35 cellular contexts compared by ENCODE assay signal in genomic region chr7:119351320-119351719, GRCh38.
"Had no signal": no experiment of that assay in that cellular context is flagged by ENCODE, and none has a peak within 500 bp of the region (broad histone marks: within the 10 kb centered on the region; RNA-seq: fewer than 3 reads in every experiment).

No MANE protein-coding gene starts in this region.

- H3K27me3 Mint-ChIP-seq: activated B cell treated with CpG ODN at 0.5 μM for 24 hours; activated CD4-positive, alpha-beta memory T cell treated with anti-CD3 and anti-CD28 coated beads for 36 hours; activated CD4-positive, alpha-beta T cell treated with anti-CD3 and anti-CD28 coated beads, Interleukin-2, amount 10 ng/mL, durations not matched to agents 24 days and 14 days; activated CD8-positive, alpha-beta memory T cell treated with anti-CD3 and anti-CD28 coated beads, Interleukin-2, amount 10 ng/mL, durations not matched to agents 7 days and 5 days; activated naive CD4-positive, alpha-beta T cell treated with anti-CD3 and anti-CD28 coated beads, Interleukin-2, amount 50 U/mL, for 24 hours; activated naive CD8-positive, alpha-beta T cell treated with anti-CD3 and anti-CD28 coated beads for 36 hours; activated naive CD8-positive, alpha-beta T cell treated with anti-CD3 and anti-CD28 coated beads, Interleukin-2, amount 50 U/mL, for 24 hours; brain; T-helper 17 cell had no signal

- ATAC-seq: activated CD4-positive, CD25-positive, alpha-beta regulatory T cell treated with anti-CD3 and anti-CD28 coated beads, Interleukin-2, amount 50 U/mL, for 24 hours; activated CD8-positive, alpha-beta memory T cell treated with anti-CD3 and anti-CD28 coated beads, Interleukin-2, amount 10 ng/mL, durations not matched to agents 7 days and 5 days; activated CD8-positive, alpha-beta T cell treated with anti-CD3 and anti-CD28 coated beads, Interleukin-2, amount 10 ng/mL, durations not matched to agents 7 days and 5 days; activated naive CD8-positive, alpha-beta T cell treated with anti-CD3 and anti-CD28 coated beads, Interleukin-2, amount 50 U/mL, for 24 hours; gastroesophageal sphincter; T-helper 17 cell had no signal

- DNase-seq: activated B cell treated with CpG ODN at 0.5 μM for 24 hours; activated CD4-positive, alpha-beta memory T cell treated with anti-CD3 and anti-CD28 coated beads for 36 hours; activated CD4-positive, alpha-beta T cell treated with anti-CD3 and anti-CD28 coated beads, Interleukin-2, amount 10 ng/mL, durations not matched to agents 24 days and 14 days; activated CD8-positive, alpha-beta memory T cell treated with anti-CD3 and anti-CD28 coated beads, Interleukin-2, amount 10 ng/mL, durations not matched to agents 7 days and 5 days; activated CD8-positive, alpha-beta memory T cell treated with anti-CD3 and anti-CD28 coated beads, Interleukin-2, amount 50 U/mL, for 4 hours; activated CD8-positive, alpha-beta T cell treated with anti-CD3 and anti-CD28 coated beads, Interleukin-2, amount 10 ng/mL, durations not matched to agents 7 days and 5 days; activated effector memory CD4-positive, alpha-beta T cell treated with anti-CD3 and anti-CD28 coated beads, Interleukin-2, amount 50 U/mL, for 16 hours; activated naive CD4-positive, alpha-beta T cell treated with anti-CD3 and anti-CD28 coated beads for 36 hours; activated naive CD8-positive, alpha-beta T cell treated with anti-CD3 and anti-CD28 coated beads for 36 hours; activated naive CD8-positive, alpha-beta T cell treated with anti-CD3 and anti-CD28 coated beads, Interleukin-2, amount 50 U/mL, for 24 hours; activated T-cell treated with anti-CD3 and anti-CD28 coated beads, Interleukin-2, amount 50 U/mL, for 1 hour; activated T-cell treated with anti-CD3 and anti-CD28 coated beads, Interleukin-2, amount 50 U/mL, for 48 hours; adrenal gland; amygdala; central memory CD4-positive, alpha-beta T cell; cerebellar nuclear complex; colonic mucosa; effector CD8-positive, alpha-beta T cell; esophagus squamous epithelium; foreskin melanocyte; T-helper 1 cell; T-helper 17 cell; T1000; WERI-Rb-1 had no signal

- H3K27me3 ChIP-seq: adrenal gland, ascending aorta, breast epithelium, cardiac muscle cell, colonic mucosa, esophagus squamous epithelium, gastroesophageal sphincter had no signal

- H3K4me1 ChIP-seq: adrenal gland, ascending aorta, breast epithelium, colonic mucosa, esophagus squamous epithelium, gastroesophageal sphincter had no signal

- H3K4me1 Mint-ChIP-seq: activated B cell treated with CpG ODN at 0.5 μM for 24 hours; activated CD4-positive, alpha-beta T cell treated with anti-CD3 and anti-CD28 coated beads, Interleukin-2, amount 10 ng/mL, durations not matched to agents 24 days and 14 days; activated CD8-positive, alpha-beta memory T cell treated with anti-CD3 and anti-CD28 coated beads, Interleukin-2, amount 10 ng/mL, durations not matched to agents 7 days and 5 days; activated naive CD4-positive, alpha-beta T cell treated with anti-CD3 and anti-CD28 coated beads, Interleukin-2, amount 50 U/mL, for 24 hours; activated naive CD8-positive, alpha-beta T cell treated with anti-CD3 and anti-CD28 coated beads for 36 hours; activated naive CD8-positive, alpha-beta T cell treated with anti-CD3 and anti-CD28 coated beads, Interleukin-2, amount 50 U/mL, for 24 hours; brain; T-helper 17 cell had no signal

- H3K4me3 Mint-ChIP-seq: activated B cell treated with CpG ODN at 0.5 μM for 24 hours; activated CD4-positive, alpha-beta memory T cell treated with anti-CD3 and anti-CD28 coated beads for 36 hours; activated CD4-positive, alpha-beta T cell treated with anti-CD3 and anti-CD28 coated beads, Interleukin-2, amount 10 ng/mL, durations not matched to agents 24 days and 14 days; activated CD8-positive, alpha-beta memory T cell treated with anti-CD3 and anti-CD28 coated beads, Interleukin-2, amount 10 ng/mL, durations not matched to agents 7 days and 5 days; activated CD8-positive, alpha-beta T cell treated with anti-CD3 and anti-CD28 coated beads, Interleukin-2, amount 10 ng/mL, durations not matched to agents 7 days and 5 days; activated naive CD4-positive, alpha-beta T cell treated with anti-CD3 and anti-CD28 coated beads for 36 hours; activated naive CD4-positive, alpha-beta T cell treated with anti-CD3 and anti-CD28 coated beads, Interleukin-2, amount 50 U/mL, for 24 hours; activated naive CD8-positive, alpha-beta T cell treated with anti-CD3 and anti-CD28 coated beads for 36 hours; activated naive CD8-positive, alpha-beta T cell treated with anti-CD3 and anti-CD28 coated beads, Interleukin-2, amount 50 U/mL, for 24 hours; activated T-helper 1 cell treated with anti-CD3 and anti-CD28 coated beads, Interleukin-12 subunit alpha, Interleukin-12 subunit beta, Interleukin-2, Interleukin-4 antibody, amounts not matched to agents 30 ng/mL and 10 ng/mL and 1 ng/mL, durations not matched to agents 14 hours and 24 hours and 36 hours; brain; T-helper 17 cell; T-helper 2 cell treated with Interferon-gamma antibody and Interleukin-4, amounts not matched to agents 5 μg/mL and 100 μg/mL, for 36 hours had no signal

- H3K36me3 ChIP-seq: adrenal gland, ascending aorta, breast epithelium, cardiac muscle cell, colonic mucosa, esophagus squamous epithelium, gastroesophageal sphincter, WERI-Rb-1 had no signal

- H3K27ac ChIP-seq: adrenal gland, ascending aorta, breast epithelium, cardiac muscle cell, colonic mucosa, epithelial cell of prostate, esophagus squamous epithelium, gastroesophageal sphincter, WERI-Rb-1 had no signal

- H3K36me3 Mint-ChIP-seq: activated CD4-positive, alpha-beta memory T cell treated with anti-CD3 and anti-CD28 coated beads for 36 hours; activated CD8-positive, alpha-beta memory T cell treated with anti-CD3 and anti-CD28 coated beads, Interleukin-2, amount 10 ng/mL, durations not matched to agents 7 days and 5 days; activated naive CD8-positive, alpha-beta T cell treated with anti-CD3 and anti-CD28 coated beads for 36 hours; brain had no signal

- H3K9me3 ChIP-seq: adrenal gland, ascending aorta, breast epithelium, colonic mucosa, gastroesophageal sphincter had no signal

- H3K27ac Mint-ChIP-seq: activated B cell treated with CpG ODN at 0.5 μM for 24 hours; activated CD4-positive, alpha-beta memory T cell treated with anti-CD3 and anti-CD28 coated beads for 36 hours; activated CD4-positive, alpha-beta T cell treated with anti-CD3 and anti-CD28 coated beads, Interleukin-2, amount 10 ng/mL, durations not matched to agents 24 days and 14 days; activated CD8-positive, alpha-beta memory T cell treated with anti-CD3 and anti-CD28 coated beads, Interleukin-2, amount 10 ng/mL, durations not matched to agents 7 days and 5 days; activated CD8-positive, alpha-beta T cell treated with anti-CD3 and anti-CD28 coated beads, Interleukin-2, amount 10 ng/mL, durations not matched to agents 7 days and 5 days; activated naive CD4-positive, alpha-beta T cell treated with anti-CD3 and anti-CD28 coated beads for 36 hours; activated naive CD4-positive, alpha-beta T cell treated with anti-CD3 and anti-CD28 coated beads, Interleukin-2, amount 50 U/mL, for 24 hours; activated naive CD8-positive, alpha-beta T cell treated with anti-CD3 and anti-CD28 coated beads for 36 hours; activated naive CD8-positive, alpha-beta T cell treated with anti-CD3 and anti-CD28 coated beads, Interleukin-2, amount 50 U/mL, for 24 hours; activated T-helper 1 cell treated with anti-CD3 and anti-CD28 coated beads, Interleukin-12 subunit alpha, Interleukin-12 subunit beta, Interleukin-2, Interleukin-4 antibody, amounts not matched to agents 30 ng/mL and 10 ng/mL and 1 ng/mL, durations not matched to agents 14 hours and 24 hours and 36 hours; activated T-helper 2 cell treated with anti-CD3 and anti-CD28 coated beads, Interferon-gamma antibody, Interleukin-2, Interleukin-4, amounts not matched to agents 10 μg/mL and 5 μg/mL and 100 μg/mL, durations not matched to agents 14 hours and 24 hours and 36 hours; brain; T-helper 17 cell; T-helper 2 cell treated with Interferon-gamma antibody and Interleukin-4, amounts not matched to agents 5 μg/mL and 100 μg/mL, for 36 hours had no signal

- H3K4me3 ChIP-seq: adrenal gland, ascending aorta, breast epithelium, cardiac muscle cell, colonic mucosa, esophagus squamous epithelium, gastroesophageal sphincter had no signal

- H3K9me3 Mint-ChIP-seq: activated CD4-positive, alpha-beta T cell treated with anti-CD3 and anti-CD28 coated beads, Interleukin-2, amount 10 ng/mL, durations not matched to agents 24 days and 14 days had no signal
